In the genomic region with DNA sequence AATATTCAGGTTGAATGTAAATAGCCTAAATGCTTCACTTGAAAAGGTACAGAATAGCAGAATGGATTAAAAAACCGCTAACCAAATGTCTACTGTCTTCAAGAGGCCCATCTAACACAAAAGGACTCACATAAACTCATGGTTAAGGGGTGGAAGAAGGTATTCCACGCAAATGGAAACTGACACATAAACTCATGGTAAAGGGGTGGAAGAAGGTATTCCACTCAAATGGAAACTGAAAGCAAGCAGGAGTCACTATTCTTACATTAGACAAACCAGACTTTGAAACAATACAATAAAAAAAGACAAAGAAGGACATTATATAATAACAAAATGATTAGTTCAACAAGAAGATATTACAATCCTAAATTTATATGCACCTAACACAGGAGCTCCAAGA, we compare ENCODE assay signal across 36 cellular contexts. TPM values are rescaled to one million over a fixed set of nuclear protein-coding genes. Genes with fewer than 3 reads are reported as not detected.
DNase-seq lines count a peak whose midpoint lies in the region; ATAC-seq and TF ChIP-seq lines count a peak whose summit lies in the region.
"Had no signal": no experiment of that assay in that cellular context is flagged by ENCODE, and none has a peak within 500 bp of the region (broad histone marks: within the 10 kb centered on the region; RNA-seq: fewer than 3 reads in every experiment).

No MANE protein-coding gene starts in this region.

- peaks cover 33% of the 10 kb centered on the region for H3K9me3 Mint-ChIP-seq in osteocyte (ENCODE audit: unreplicated experiment)
- H3K9me3 Mint-ChIP-seq: central memory CD8-positive, alpha-beta T cell had no signal

- ATAC-seq in GM18907 (IDR thresholded peaks at IDR 0.05; ENCODE audit: unreplicated experiment) (peak; percentile 49), HG02884 (IDR thresholded peaks at IDR 0.05; ENCODE audit: unreplicated experiment) (peak; percentile 52), HG03565 (IDR thresholded peaks at IDR 0.05; ENCODE audit: unreplicated experiment) (peak; percentile 60)
- ATAC-seq: activated CD4-positive, CD25-positive, alpha-beta regulatory T cell treated with anti-CD3 and anti-CD28 coated beads, Interleukin-2, amount 50 U/mL, for 24 hours; body of pancreas; effector memory CD8-positive, alpha-beta T cell; GM23338; K562; left cardiac atrium; mucosa of descending colon; natural killer cell; PC-3; T-helper 17 cell had no signal

- intact Hi-C loops in PC-9 (cut with micrococcal nuclease; ENCODE audit: unreplicated experiment) = no loop called here

- H3K4me1 ChIP-seq in ACC112 (ENCODE audit: control insufficient read depth, insufficient read depth, low read length, unreplicated experiment) (peaks cover 4% of the 10 kb centered on the region), PC-9 (replicated peaks; ENCODE audit: insufficient read depth) (no peaks in the 10 kb centered on the region)
- H3K4me1 ChIP-seq: adrenal gland, body of pancreas had no signal

- no peak overlapping the region for H3K4me3 Mint-ChIP-seq in osteocyte (ENCODE audit: unreplicated experiment)
- H3K4me3 Mint-ChIP-seq: activated naive CD4-positive, alpha-beta T cell treated with anti-CD3 and anti-CD28 coated beads for 36 hours; activated T-helper 1 cell treated with anti-CD3 and anti-CD28 coated beads, Interleukin-12 subunit alpha, Interleukin-12 subunit beta, Interleukin-2, Interleukin-4 antibody, amounts not matched to agents 30 ng/mL and 10 ng/mL and 1 ng/mL, durations not matched to agents 14 hours and 24 hours and 36 hours; central memory CD8-positive, alpha-beta T cell; effector memory CD8-positive, alpha-beta T cell; GM23338; immature natural killer cell; natural killer cell; T-helper 17 cell; type B pancreatic cell had no signal

- TF ChIP-seq CTCF in PC-9 (conservative IDR thresholded peaks at IDR 0.05) = no peak
- TF ChIP-seq CTCF in osteocyte (IDR thresholded peaks at IDR 0.05) = no peak

- 0 out of 2 replicates have a peak, but pooled peaks cover 6% of the 10 kb centered on the region for H3K9me2 ChIP-seq in PC-9 (ENCODE audit: insufficient read depth)
- H3K9me2 ChIP-seq: SK-N-SH had no signal

- H3K4me2 ChIP-seq in PC-9 = no peak overlapping the region
- H3K4me2 ChIP-seq: GM23338, SK-N-SH had no signal

- DNase-seq in PC-9 (no peak), osteocyte (ENCODE audit: extremely low spot score, unreplicated experiment) (no peak), HUDEP-2 (lab: John Stamatoyannopoulos, UW; ENCODE audit: unreplicated experiment in 76 of 76) (no peak)
- DNase-seq in activated CD4-positive, CD25-positive, alpha-beta regulatory T cell (lab: John Stamatoyannopoulos, UW) = no peak
- DNase-seq: 8988T; activated CD4-positive, alpha-beta T cell treated with anti-CD3 and anti-CD28 coated beads, Interleukin-2, amount 50 U/mL, for 48 hours; activated CD8-positive, alpha-beta memory T cell treated with anti-CD3 and anti-CD28 coated beads, Interleukin-2, amount 50 U/mL, for 4 hours; activated naive CD4-positive, alpha-beta T cell treated with anti-CD3 and anti-CD28 coated beads for 36 hours; adrenal gland; body of pancreas; COR-L47; effector memory CD8-positive, alpha-beta T cell; erythroblast; immature natural killer cell; left cardiac atrium; mucosa of descending colon; natural killer cell; NCI-H1105; NCI-H187; NCI-H524; PC-3; SK-N-SH; stimulated activated naive CD4-positive, alpha-beta T cell; T-helper 17 cell had no signal

- H3K27ac Mint-ChIP-seq in osteocyte (ENCODE audit: unreplicated experiment) = no peak overlapping the region
- H3K27ac Mint-ChIP-seq: activated naive CD4-positive, alpha-beta T cell treated with anti-CD3 and anti-CD28 coated beads for 36 hours; activated T-helper 1 cell treated with anti-CD3 and anti-CD28 coated beads, Interleukin-12 subunit alpha, Interleukin-12 subunit beta, Interleukin-2, Interleukin-4 antibody, amounts not matched to agents 30 ng/mL and 10 ng/mL and 1 ng/mL, durations not matched to agents 14 hours and 24 hours and 36 hours; effector memory CD8-positive, alpha-beta T cell; GM23338; immature natural killer cell; natural killer cell; T-helper 17 cell; type B pancreatic cell had no signal

- H4K20me1 ChIP-seq in PC-9 (ENCODE audit: insufficient read depth) = no peaks in the 10 kb centered on the region

- H3F3A ChIP-seq in PC-9 (ENCODE audit: insufficient read depth, low read depth) = no peaks in the 10 kb centered on the region

- H3K27ac ChIP-seq in ACC112 (ENCODE audit: low read depth, low read length) = no peak overlapping the region
- H3K27ac ChIP-seq in PC-9 = no peak overlapping the region
- H3K27ac ChIP-seq: adrenal gland, body of pancreas, C4-2B had no signal

- H3K27me3 ChIP-seq in ACC112 (ENCODE audit: insufficient read depth, low read length) = no peaks in the 10 kb centered on the region
- no peaks in the 10 kb centered on the region for H3K27me3 ChIP-seq in PC-9 (ENCODE audit: insufficient read depth, low read depth)
- H3K27me3 ChIP-seq: adrenal gland, body of pancreas had no signal

- H3K4me3 ChIP-seq in ACC112 (ENCODE audit: low read depth, low read length) (peak overlapping the region; percentile 61), PC-9 (no peak overlapping the region)
- H3K4me3 ChIP-seq: adrenal gland, body of pancreas, GM23338, K562, lung, mucosa of descending colon had no signal

- BruUV-seq in PC-9 (replicated peaks; lab: Mats Ljungman, UMichigan) = no TSS peak

- CTCF ChIA-PET in PC-9 (lab: Charles Lee) = no interaction called here

- H3K36me3 ChIP-seq in ACC112 (ENCODE audit: insufficient read depth, low read length) = no peaks in the 10 kb centered on the region
- no peaks in the 10 kb centered on the region for H3K36me3 ChIP-seq in PC-9 (ENCODE audit: low read depth)
- H3K36me3 ChIP-seq: adrenal gland had no signal

- no peaks in the 10 kb centered on the region for H3K79me2 ChIP-seq in ACC112 (ENCODE audit: control insufficient read depth, insufficient read depth, low read length, unreplicated experiment)
- no peaks in the 10 kb centered on the region for H3K79me2 ChIP-seq in PC-9 (ENCODE audit: low read depth)

- H3K27me3 Mint-ChIP-seq in osteocyte (ENCODE audit: unreplicated experiment) = no peaks in the 10 kb centered on the region
- H3K27me3 Mint-ChIP-seq: type B pancreatic cell had no signal

- H3K4me1 Mint-ChIP-seq in osteocyte (ENCODE audit: unreplicated experiment) = peaks cover 4% of the 10 kb centered on the region
- H3K4me1 Mint-ChIP-seq: central memory CD8-positive, alpha-beta T cell; GM23338; immature natural killer cell; natural killer cell; T-helper 17 cell had no signal

- POLR2A ChIA-PET in PC-9 (lab: Charles Lee; ENCODE audit: unreplicated experiment) = no interaction called here

- peak overlapping the region; percentile 92 for H2AFZ ChIP-seq in ACC112 (ENCODE audit: low read length, unreplicated experiment)
- H2AFZ ChIP-seq in PC-9 = no peak overlapping the region
- H2AFZ ChIP-seq: GM23338 had no signal

- 0 out of 2 replicates have a peak, but pooled peaks cover 3% of the 10 kb centered on the region for H3K9me3 ChIP-seq in PC-9 (ENCODE audit: insufficient read depth, low read depth)
- H3K9me3 ChIP-seq: adrenal gland, body of pancreas, mucosa of descending colon, SK-N-SH had no signal

- H3K36me3 Mint-ChIP-seq in osteocyte (ENCODE audit: unreplicated experiment) = peaks cover 9% of the 10 kb centered on the region
- H3K36me3 Mint-ChIP-seq: immature natural killer cell, natural killer cell had no signal

RNA-seq across cellular contexts. Expression of a gene that starts 38.3 kb away (rescaled TPM):
- total RNA-seq in PC-9 (2021) (4.8 and 7.0 TPM in 2 replicates), osteocyte (28.7 and 35.0 TPM in 2 replicates)
- total RNA-seq: activated T-helper 1 cell treated with anti-CD3 and anti-CD28 coated beads, Interleukin-12 subunit alpha, Interleukin-12 subunit beta, Interleukin-2, Interleukin-4 antibody, amounts not matched to agents 30 ng/mL and 10 ng/mL and 1 ng/mL, durations not matched to agents 14 hours and 24 hours and 36 hours had no signal
